Comparison of ENCODE assay signal across 8 cellular contexts in the genomic region with DNA sequence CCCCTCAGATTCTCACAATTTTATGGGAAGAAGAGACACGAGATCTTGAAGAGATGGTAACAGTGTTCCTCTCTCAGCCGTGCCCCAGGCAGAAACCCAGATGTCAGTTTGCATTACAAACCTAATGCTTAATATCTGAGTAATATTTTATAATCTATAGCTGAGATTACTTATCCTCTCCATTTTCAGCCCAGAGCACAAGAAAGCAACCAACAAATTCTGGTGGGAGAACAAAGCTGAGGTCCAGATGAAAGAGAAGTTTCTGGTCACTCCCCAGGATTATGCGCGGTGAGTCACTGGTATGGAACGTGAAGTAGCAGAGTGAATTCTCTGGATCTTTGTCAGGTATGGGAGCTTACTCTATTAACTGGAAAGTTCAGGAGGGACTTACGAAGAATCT. TPM values are rescaled to one million over a fixed set of nuclear protein-coding genes. Genes with fewer than 3 reads are reported as not detected.
DNase-seq lines count a peak whose midpoint lies in the region; ATAC-seq and TF ChIP-seq lines count a peak whose summit lies in the region.

No MANE protein-coding gene starts in this region.

- no peaks in the 10 kb centered on the region for H3K27me3 ChIP-seq in NT2/D1 (ENCODE audit: insufficient read depth, insufficient read length)
- no peaks in the 10 kb centered on the region for H3K27me3 ChIP-seq in endocrine pancreas (ENCODE audit: control insufficient read depth, insufficient read depth, low read length)

- in situ Hi-C loops in KBM-7 (cut with MboI; ENCODE audit: low pct_unique_long_range_greater_than_20kb, low sequenced_read_pairs) = no loop called here

- peaks cover 42% of the 10 kb centered on the region for H3K4me1 Mint-ChIP-seq in nephron progenitor cell

- H3K36me3 ChIP-seq in NT2/D1 (ENCODE audit: insufficient read depth, insufficient read length, low read length) = peaks cover 37% of the 10 kb centered on the region
- no peaks in the 10 kb centered on the region for H3K36me3 ChIP-seq in endocrine pancreas (ENCODE audit: control insufficient read depth, insufficient read depth, low read length)

- peak overlapping the region; percentile 93 for H3K9ac ChIP-seq in NT2/D1 (ENCODE audit: insufficient read length, low read depth)
- H3K9ac ChIP-seq in endocrine pancreas (ENCODE audit: control insufficient read depth, insufficient read depth, low read length) = peak overlapping the region; percentile 60

- H3K36me3 Mint-ChIP-seq in nephron progenitor cell (ENCODE audit: low read depth) = peaks cover 46% of the 10 kb centered on the region

- H3K27me3 Mint-ChIP-seq in nephron progenitor cell (ENCODE audit: low read depth, poor library complexity) = peaks cover 5% of the 10 kb centered on the region

- H3K9me3 Mint-ChIP-seq in nephron progenitor cell = peaks cover 3% of the 10 kb centered on the region

- TF ChIP-seq CTCF in nephron progenitor cell (IDR thresholded peaks at IDR 0.05) = no peak
- TF ChIP-seq CTCF in GM10248 (IDR thresholded peaks at IDR 0.05; ENCODE audit: control extremely low read depth, extremely low read depth, low read depth, missing control alignments) = no peak

- POLR2A ChIA-PET in GM10248 (lab: Yijun Ruan, JAX) = no interaction called here

- H3K9me3 ChIP-seq in NT2/D1 (ENCODE audit: insufficient read depth, low read length) = no peaks in the 10 kb centered on the region
- H3K9me3 ChIP-seq in endocrine pancreas (ENCODE audit: control insufficient read depth, low read length) = no peaks in the 10 kb centered on the region

- ATAC-seq in activated CD4-positive, CD25-positive, alpha-beta regulatory T cell treated with anti-CD3 and anti-CD28 coated beads, Interleukin-2, amount 50 U/mL, for 24 hours = no peak
- no peak for ATAC-seq in GM21360 (IDR thresholded peaks at IDR 0.05; ENCODE audit: unreplicated experiment)

- peak overlapping the region; percentile 97 for H3K4me3 Mint-ChIP-seq in nephron progenitor cell

- DNase-seq in Daoy (ENCODE audit: low read depth) (peak; percentile 81), NT2/D1 (ENCODE audit: low read depth, low spot score) (peak; percentile 71), nephron progenitor cell (no peak), GM10248 (ENCODE audit: extremely low spot score) (no peak), KBM-7 (no peak)

- H3K4me3 ChIP-seq in NT2/D1 (ENCODE audit: insufficient read length, low read depth) (peak overlapping the region; percentile 96), endocrine pancreas (ENCODE audit: control insufficient read depth, insufficient read depth, low read length) (peak overlapping the region; percentile 50)

- peak overlapping the region; percentile 98 for H3K27ac Mint-ChIP-seq in nephron progenitor cell

- CTCF ChIA-PET in GM10248 (lab: Yijun Ruan, JAX) = no interaction called here

- H3K4me1 ChIP-seq in NT2/D1 (ENCODE audit: insufficient read depth, insufficient read length) (peaks cover 6% of the 10 kb centered on the region), endocrine pancreas (ENCODE audit: control insufficient read depth, insufficient read depth, low read length) (no peaks in the 10 kb centered on the region)

RNA-seq across cellular contexts. Expression of a gene that starts 0.9 kb away (rescaled TPM):
- 27.3 and 40.2 TPM in 2 replicates for total RNA-seq in Daoy (2014; rRNA removed; shearing (Covaris generic))

RNA-seq across cellular contexts. Expression of a gene that starts 19.3 kb away (rescaled TPM):
- total RNA-seq in Daoy (2014; rRNA removed; shearing (Covaris generic)) = 1,318 and 1,710 TPM in 2 replicates

RNA-seq across cellular contexts. Expression of a gene that starts 19.7 kb away (rescaled TPM):
- total RNA-seq in Daoy (2014; rRNA removed; shearing (Covaris generic)) = 102 and 110 TPM in 2 replicates

RNA-seq across cellular contexts. Expression of a gene that starts 27.3 kb away (rescaled TPM):
- total RNA-seq in Daoy (2014; rRNA removed; shearing (Covaris generic)) = not detected in 2 replicates

RNA-seq across cellular contexts. Expression of a gene that starts 31.9 kb away (rescaled TPM):
- total RNA-seq in Daoy (2014; rRNA removed; shearing (Covaris generic)) = 12.7 and 18.9 TPM in 2 replicates

Comparison
In these comparisons a context has a peak if more than half of its experiments do, and no peak if none do; other contexts are left out.
1. DNase-seq: peak in Daoy (single experiment) and NT2/D1 (single experiment); none in nephron progenitor cell (single experiment), GM10248 (single experiment) and KBM-7 (single experiment).